1 cellular context compared by ENCODE assay signal in the genomic region with DNA sequence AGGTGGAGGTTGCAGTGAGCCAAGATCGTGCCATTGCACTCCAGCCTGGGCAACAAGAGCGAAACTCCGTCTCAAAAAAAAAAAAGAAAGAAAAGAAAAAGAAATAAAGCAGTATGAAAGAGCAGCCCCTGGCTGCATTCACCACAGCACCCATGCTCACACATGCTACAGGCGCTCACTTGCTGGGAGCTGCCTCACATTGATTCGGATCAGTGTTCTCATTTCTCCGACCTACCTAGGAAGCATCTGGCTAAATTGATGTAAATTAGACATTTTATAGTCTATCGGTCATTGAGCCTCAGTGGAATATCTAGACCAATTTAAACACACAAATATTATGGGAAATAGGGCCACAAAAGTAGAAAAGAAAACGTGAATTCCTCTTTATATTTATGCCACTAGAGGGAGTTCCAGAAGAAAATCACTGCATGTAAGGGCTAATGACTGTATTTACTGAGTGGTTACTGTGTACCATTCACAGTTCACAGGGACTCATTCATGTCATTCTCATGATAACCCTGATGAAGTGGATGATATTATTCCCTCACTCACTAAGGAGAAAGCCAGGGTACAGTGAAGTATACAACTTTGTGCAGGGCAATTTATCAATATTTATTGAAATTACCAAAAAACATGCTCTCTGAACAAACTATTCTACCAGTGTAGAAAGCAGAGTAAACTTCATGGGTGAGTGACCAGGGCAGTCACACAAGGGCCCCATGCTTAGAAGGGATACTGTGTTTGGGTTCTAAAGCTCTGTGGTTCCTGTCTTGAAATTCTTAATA.
TF ChIP-seq lines count a peak whose summit lies in the region.

No MANE protein-coding gene starts in this region.

TF ChIP-seq in HepG2, 621 proteins besides CTCF, POLR2A, EP300 and RAD21 (continued from another document and continues in another):
- TF ChIP-seq, protein P1, sequence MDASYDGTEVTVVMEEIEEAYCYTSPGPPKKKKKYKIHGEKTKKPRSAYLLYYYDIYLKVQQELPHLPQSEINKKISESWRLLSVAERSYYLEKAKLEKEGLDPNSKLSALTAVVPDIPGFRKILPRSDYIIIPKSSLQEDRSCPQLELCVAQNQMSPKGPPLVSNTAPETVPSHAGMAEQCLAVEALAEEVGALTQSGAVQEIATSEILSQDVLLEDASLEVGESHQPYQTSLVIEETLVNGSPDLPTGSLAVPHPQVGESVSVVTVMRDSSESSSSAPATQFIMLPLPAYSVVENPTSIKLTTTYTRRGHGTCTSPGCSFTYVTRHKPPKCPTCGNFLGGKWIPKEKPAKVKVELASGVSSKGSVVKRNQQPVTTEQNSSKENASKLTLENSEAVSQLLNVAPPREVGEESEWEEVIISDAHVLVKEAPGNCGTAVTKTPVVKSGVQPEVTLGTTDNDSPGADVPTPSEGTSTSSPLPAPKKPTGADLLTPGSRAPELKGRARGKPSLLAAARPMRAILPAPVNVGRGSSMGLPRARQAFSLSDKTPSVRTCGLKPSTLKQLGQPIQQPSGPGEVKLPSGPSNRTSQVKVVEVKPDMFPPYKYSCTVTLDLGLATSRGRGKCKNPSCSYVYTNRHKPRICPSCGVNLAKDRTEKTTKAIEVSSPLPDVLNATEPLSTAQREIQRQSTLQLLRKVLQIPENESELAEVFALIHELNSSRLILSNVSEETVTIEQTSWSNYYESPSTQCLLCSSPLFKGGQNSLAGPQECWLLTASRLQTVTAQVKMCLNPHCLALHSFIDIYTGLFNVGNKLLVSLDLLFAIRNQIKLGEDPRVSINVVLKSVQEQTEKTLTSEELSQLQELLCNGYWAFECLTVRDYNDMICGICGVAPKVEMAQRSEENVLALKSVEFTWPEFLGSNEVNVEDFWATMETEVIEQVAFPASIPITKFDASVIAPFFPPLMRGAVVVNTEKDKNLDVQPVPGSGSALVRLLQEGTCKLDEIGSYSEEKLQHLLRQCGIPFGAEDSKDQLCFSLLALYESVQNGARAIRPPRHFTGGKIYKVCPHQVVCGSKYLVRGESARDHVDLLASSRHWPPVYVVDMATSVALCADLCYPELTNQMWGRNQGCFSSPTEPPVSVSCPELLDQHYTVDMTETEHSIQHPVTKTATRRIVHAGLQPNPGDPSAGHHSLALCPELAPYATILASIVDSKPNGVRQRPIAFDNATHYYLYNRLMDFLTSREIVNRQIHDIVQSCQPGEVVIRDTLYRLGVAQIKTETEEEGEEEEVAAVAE (CRISPR knock-in tag; IDR thresholded peaks at IDR 0.05; ENCODE audit: borderline replicate concordance), result no peak
- TF ChIP-seq ZNF138 (CRISPR knock-in tag; IDR thresholded peaks at IDR 0.05; ENCODE audit: low read depth), result no peak
- no peak for TF ChIP-seq ZNF678 (CRISPR knock-in tag; IDR thresholded peaks at IDR 0.05)
- no peak for TF ChIP-seq ISL2 (CRISPR knock-in tag; IDR thresholded peaks at IDR 0.05)
- TF ChIP-seq RFX5 (IDR thresholded peaks at IDR 0.05; ENCODE audit: low read depth, low read length), result peak; percentile 82
- TF ChIP-seq, protein P2, sequence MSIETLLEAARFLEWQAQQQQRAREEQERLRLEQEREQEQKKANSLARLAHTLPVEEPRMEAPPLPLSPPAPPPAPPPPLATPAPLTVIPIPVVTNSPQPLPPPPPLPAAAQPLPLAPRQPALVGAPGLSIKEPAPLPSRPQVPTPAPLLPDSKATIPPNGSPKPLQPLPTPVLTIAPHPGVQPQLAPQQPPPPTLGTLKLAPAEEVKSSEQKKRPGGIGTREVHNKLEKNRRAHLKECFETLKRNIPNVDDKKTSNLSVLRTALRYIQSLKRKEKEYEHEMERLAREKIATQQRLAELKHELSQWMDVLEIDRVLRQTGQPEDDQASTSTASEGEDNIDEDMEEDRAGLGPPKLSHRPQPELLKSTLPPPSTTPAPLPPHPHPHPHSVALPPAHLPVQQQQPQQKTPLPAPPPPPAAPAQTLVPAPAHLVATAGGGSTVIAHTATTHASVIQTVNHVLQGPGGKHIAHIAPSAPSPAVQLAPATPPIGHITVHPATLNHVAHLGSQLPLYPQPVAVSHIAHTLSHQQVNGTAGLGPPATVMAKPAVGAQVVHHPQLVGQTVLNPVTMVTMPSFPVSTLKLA (IDR thresholded peaks at IDR 0.05), result no peak
- no peak for TF ChIP-seq FOXA1 (IDR thresholded peaks at IDR 0.05)
- TF ChIP-seq FOXA1 (CRISPR knock-in tag; IDR thresholded peaks at IDR 0.05), result peak; percentile 64; the same call in 1 of the 2 replicates
- TF ChIP-seq JARID2 (CRISPR knock-in tag; IDR thresholded peaks at IDR 0.05; ENCODE audit: insufficient replicate concordance), result no peak
- TF ChIP-seq ZNF468 (CRISPR knock-in tag; IDR thresholded peaks at IDR 0.05), result no peak
- TF ChIP-seq ZSCAN31 (CRISPR knock-in tag; IDR thresholded peaks at IDR 0.05; ENCODE audit: low read depth), result no peak
- no peak for TF ChIP-seq TOE1 (CRISPR knock-in tag; IDR thresholded peaks at IDR 0.05)
- no peak for TF ChIP-seq KLF11 (CRISPR knock-in tag; IDR thresholded peaks at IDR 0.05)
- no peak for TF ChIP-seq HDAC2 (CRISPR knock-in tag; IDR thresholded peaks at IDR 0.05)
- TF ChIP-seq TSC22D2 (CRISPR knock-in tag; IDR thresholded peaks at IDR 0.05; ENCODE audit: borderline replicate concordance), result no peak
- TF ChIP-seq ZNF362 (CRISPR knock-in tag; IDR thresholded peaks at IDR 0.05; ENCODE audit: borderline replicate concordance), result no peak
- TF ChIP-seq KDM1A (CRISPR knock-in tag; IDR thresholded peaks at IDR 0.05), result no peak
- TF ChIP-seq MED8 (CRISPR knock-in tag; IDR thresholded peaks at IDR 0.05; ENCODE audit: insufficient replicate concordance), result no peak
- no peak for TF ChIP-seq ZKSCAN8 (CRISPR knock-in tag; IDR thresholded peaks at IDR 0.05; ENCODE audit: borderline replicate concordance)
- no peak for TF ChIP-seq FIP1L1 (IDR thresholded peaks at IDR 0.05; ENCODE audit: borderline replicate concordance, insufficient read depth, low read depth, low read length)
- TF ChIP-seq ZNF30 (CRISPR knock-in tag; IDR thresholded peaks at IDR 0.05), result no peak
- no peak for TF ChIP-seq EZH2 (conservative IDR thresholded peaks at IDR 0.05; ENCODE audit: low read depth, low read length)
- peak; percentile 74 for TF ChIP-seq GFI1 (CRISPR knock-in tag; IDR thresholded peaks at IDR 0.05; ENCODE audit: borderline replicate concordance)
- TF ChIP-seq ZNF317 (CRISPR knock-in tag; IDR thresholded peaks at IDR 0.05), result no peak
- no peak for TF ChIP-seq ATF7 (IDR thresholded peaks at IDR 0.05)
- TF ChIP-seq ATF7 (CRISPR knock-in tag; IDR thresholded peaks at IDR 0.05), result no peak
- TF ChIP-seq PAX8 (CRISPR knock-in tag; IDR thresholded peaks at IDR 0.05; ENCODE audit: borderline replicate concordance), result no peak
- no peak for TF ChIP-seq JUND (CRISPR knock-in tag; IDR thresholded peaks at IDR 0.05)
- no peak for TF ChIP-seq ZBTB46 (CRISPR knock-in tag; IDR thresholded peaks at IDR 0.05; ENCODE audit: borderline replicate concordance)
- no peak for TF ChIP-seq RELA (CRISPR knock-in tag; IDR thresholded peaks at IDR 0.05)
- no peak for TF ChIP-seq LCORL (IDR thresholded peaks at IDR 0.05)
- no peak for TF ChIP-seq LCORL (CRISPR knock-in tag; IDR thresholded peaks at IDR 0.05)
- no peak for TF ChIP-seq TARDBP (CRISPR knock-in tag; IDR thresholded peaks at IDR 0.05)
- TF ChIP-seq PBX2 (CRISPR knock-in tag; IDR thresholded peaks at IDR 0.05), result no peak
- TF ChIP-seq ZNF775 (CRISPR knock-in tag; IDR thresholded peaks at IDR 0.05; ENCODE audit: borderline replicate concordance), result no peak
- TF ChIP-seq MAFG (CRISPR knock-in tag; IDR thresholded peaks at IDR 0.05), result no peak
- no peak for TF ChIP-seq PREB (CRISPR knock-in tag; IDR thresholded peaks at IDR 0.05)
- TF ChIP-seq HNRNPLL (IDR thresholded peaks at IDR 0.05; ENCODE audit: low read depth, low read length, poor library complexity, severe bottlenecking), result no peak
- TF ChIP-seq PITX1 (CRISPR knock-in tag; IDR thresholded peaks at IDR 0.05), result no peak
- no peak for TF ChIP-seq ZNF576 (CRISPR knock-in tag; IDR thresholded peaks at IDR 0.05)
- TF ChIP-seq CREB1 (IDR thresholded peaks at IDR 0.05), result no peak
- TF ChIP-seq CREB1 (CRISPR knock-in tag; IDR thresholded peaks at IDR 0.05), result peak; percentile 45; the same call in 1 of the 2 replicates
- TF ChIP-seq MATR3 (CRISPR knock-in tag; IDR thresholded peaks at IDR 0.05), result no peak
- TF ChIP-seq ZSCAN29 (CRISPR knock-in tag; conservative IDR thresholded peaks at IDR 0.05), result no peak
- peak; percentile 34 for TF ChIP-seq TEAD3 (CRISPR knock-in tag; optimal IDR thresholded peaks at IDR 0.05; ENCODE audit: borderline replicate concordance)
- no peak for TF ChIP-seq RAD51 (IDR thresholded peaks at IDR 0.05; ENCODE audit: borderline replicate concordance)
- TF ChIP-seq ARID3A (IDR thresholded peaks at IDR 0.05; ENCODE audit: low read depth, low read length), result peak; percentile 67; the same call in 1 of the 2 replicates
- TF ChIP-seq MAF1 (CRISPR knock-in tag; IDR thresholded peaks at IDR 0.05; ENCODE audit: borderline replicate concordance), result no peak
- no peak for TF ChIP-seq SRY (CRISPR knock-in tag; IDR thresholded peaks at IDR 0.05)
- no peak for TF ChIP-seq NR0B2 (CRISPR knock-in tag; IDR thresholded peaks at IDR 0.05)
- TF ChIP-seq ZNF564 (CRISPR knock-in tag; IDR thresholded peaks at IDR 0.05), result no peak
- TF ChIP-seq BORCS8-MEF2B (CRISPR knock-in tag; IDR thresholded peaks at IDR 0.05), result no peak
- no peak for TF ChIP-seq BCL6 (CRISPR knock-in tag; IDR thresholded peaks at IDR 0.05)
- no peak for TF ChIP-seq ZNF597 (CRISPR knock-in tag; IDR thresholded peaks at IDR 0.05)
- TF ChIP-seq ZNF670 (CRISPR knock-in tag; IDR thresholded peaks at IDR 0.05; ENCODE audit: borderline replicate concordance), result no peak
- TF ChIP-seq BHLHE40 (IDR thresholded peaks at IDR 0.05; ENCODE audit: low read length), result no peak
- TF ChIP-seq SNAI1 (CRISPR knock-in tag; IDR thresholded peaks at IDR 0.05; ENCODE audit: borderline replicate concordance), result no peak
